In genomic region chr6:112061605-112062004, GRCh38 we compare ENCODE assay signal across 1 cellular context.
A peak's percentile ranks its signal among the peaks of the same experiment; 100 is the strongest.
TF ChIP-seq lines count a peak whose summit lies in the region.

No MANE protein-coding gene starts in this region.

TF ChIP-seq in GM12878, 131 proteins besides CTCF, POLR2A, EP300 and RAD21:
- no peak for TF ChIP-seq RELA (IDR thresholded peaks at IDR 0.05; ENCODE audit: borderline replicate concordance, partially characterized antibody)
- TF ChIP-seq SMARCA5 (IDR thresholded peaks at IDR 0.05): no peak
- peak; percentile 58; the same call in 1 of the 2 replicates for TF ChIP-seq RUNX3 (IDR thresholded peaks at IDR 0.05; ENCODE audit: low read length)
- no peak for TF ChIP-seq CBX5 (IDR thresholded peaks at IDR 0.05; ENCODE audit: low read depth)
